In genomic region chr4:80058740-80059139, GRCh38 we compare ENCODE assay signal across 7 cellular contexts. TPM values are rescaled to one million over a fixed set of nuclear protein-coding genes. Genes with fewer than 3 reads are reported as not detected.
DNase-seq lines count a peak whose midpoint lies in the region; ATAC-seq and TF ChIP-seq lines count a peak whose summit lies in the region.

No MANE protein-coding gene starts in this region.

- POLR2A ChIA-PET in activated naive CD8-positive, alpha-beta T cell treated with anti-CD3 and anti-CD28 coated beads, Interleukin-2, amount 10 ng/mL, durations not matched to agents 7 days and 5 days (lab: Charles Lee): interaction anchor here (1.4 to 2.9 kb wide), 2 partner anchors 14 to 122 kb away, joined by 3 to 13 read pairs; partner anchors contain the start of gene ANTXR2

- peaks cover 17% of the 10 kb centered on the region for H3K36me3 Mint-ChIP-seq in activated naive CD8-positive, alpha-beta T cell treated with anti-CD3 and anti-CD28 coated beads, Interleukin-2, amount 10 ng/mL, durations not matched to agents 7 days and 5 days

- H3K27me3 Mint-ChIP-seq in activated naive CD8-positive, alpha-beta T cell treated with anti-CD3 and anti-CD28 coated beads, Interleukin-2, amount 10 ng/mL, durations not matched to agents 7 days and 5 days: no peaks in the 10 kb centered on the region

- TF ChIP-seq CTCF in tibial artery (IDR thresholded peaks at IDR 0.05) (no peak), vagina (IDR thresholded peaks at IDR 0.05) (no peak)

- no peak for TF ChIP-seq POLR2A in vagina (IDR thresholded peaks at IDR 0.05)

- H3K27me3 ChIP-seq in tibial artery (no peaks in the 10 kb centered on the region), vagina (no peaks in the 10 kb centered on the region)

- peak; percentile 98 for ATAC-seq in GM18861 (IDR thresholded peaks at IDR 0.05; ENCODE audit: unreplicated experiment)
- peak; percentile 99 for ATAC-seq in GM21786 (IDR thresholded peaks at IDR 0.05; ENCODE audit: unreplicated experiment)
- ATAC-seq in activated naive CD8-positive, alpha-beta T cell treated with anti-CD3 and anti-CD28 coated beads, Interleukin-2, amount 10 ng/mL, durations not matched to agents 7 days and 5 days (ENCODE audit: low read depth): peak; percentile 90

- H3K27ac ChIP-seq in tibial artery (no peak overlapping the region), vagina (no peak overlapping the region)

- intact Hi-C loops in tibial artery (cut with DNase I; ENCODE audit: low total_unique reads): no loop called here
- intact Hi-C loops in vagina (cut with DNase I): no loop called here

- peak overlapping the region; percentile 90 for H3K27ac Mint-ChIP-seq in activated naive CD8-positive, alpha-beta T cell treated with anti-CD3 and anti-CD28 coated beads, Interleukin-2, amount 10 ng/mL, durations not matched to agents 7 days and 5 days

- peaks cover 23% of the 10 kb centered on the region for H3K4me1 Mint-ChIP-seq in activated naive CD8-positive, alpha-beta T cell treated with anti-CD3 and anti-CD28 coated beads, Interleukin-2, amount 10 ng/mL, durations not matched to agents 7 days and 5 days

- H3K9me3 Mint-ChIP-seq in activated naive CD8-positive, alpha-beta T cell treated with anti-CD3 and anti-CD28 coated beads, Interleukin-2, amount 10 ng/mL, durations not matched to agents 7 days and 5 days: no peaks in the 10 kb centered on the region

- H3K36me3 ChIP-seq in tibial artery: peaks cover 13 to 28% (median 20%) of the 10 kb centered on the region in 3 donors
- peaks cover 0 to 6% of the 10 kb centered on the region in 2 donors for H3K36me3 ChIP-seq in vagina

- H3K9me3 ChIP-seq in tibial artery (no peaks in the 10 kb centered on the region), vagina (no peaks in the 10 kb centered on the region)

- H3K4me3 ChIP-seq in tibial artery: no peak overlapping the region
- no peak overlapping the region for H3K4me3 ChIP-seq in vagina

- peak; percentile 30 for DNase-seq in M059J (ENCODE audit: low read depth)
- DNase-seq in activated naive CD8-positive, alpha-beta T cell treated with anti-CD3 and anti-CD28 coated beads, Interleukin-2, amount 10 ng/mL, durations not matched to agents 7 days and 5 days: no peak
- DNase-seq in stimulated activated naive CD4-positive, alpha-beta T cell (lab: John Stamatoyannopoulos, UW): peak in 5 of 6 experiments; percentile 21 to 84 (median 72)
- DNase-seq in tibial artery: no peak
- no peak for DNase-seq in vagina (ENCODE audit: extremely low spot score in 2 of 2)

- peaks cover 0 to 6% (median 0%) of the 10 kb centered on the region in 4 donors for H3K4me1 ChIP-seq in tibial artery
- H3K4me1 ChIP-seq in vagina: no peaks in the 10 kb centered on the region

- peak overlapping the region; percentile 75 for H3K4me3 Mint-ChIP-seq in activated naive CD8-positive, alpha-beta T cell treated with anti-CD3 and anti-CD28 coated beads, Interleukin-2, amount 10 ng/mL, durations not matched to agents 7 days and 5 days

RNA-seq across cellular contexts. Expression of gene ANTXR2, which starts 14.3 kb away (rescaled TPM):
- total RNA-seq in M059J (2014; rRNA removed; shearing (Covaris generic)): 11.3 and 18.9 TPM in 2 replicates
- 10 to 100 TPM; 20.8 to 27.6 TPM for total RNA-seq in activated naive CD8-positive, alpha-beta T cell treated with anti-CD3 and anti-CD28 coated beads, Interleukin-2, amount 10 ng/mL, durations not matched to agents 7 days and 5 days
- 64.6 TPM for total RNA-seq in vagina

Comparison
In these comparisons a context has a peak if more than half of its experiments do, and no peak if none do; other contexts are left out.
1. DNase-seq: peak in M059J (single experiment) and stimulated activated naive CD4-positive, alpha-beta T cell (5 of 6); none in activated naive CD8-positive, alpha-beta T cell treated with anti-CD3 and anti-CD28 coated beads, Interleukin-2, amount 10 ng/mL, durations not matched to agents 7 days and 5 days (single experiment), tibial artery (0 of 2) and vagina (0 of 2).
2. Peak in every context shown above with its lines, with median percentiles within 50 percentile points of each other: ATAC-seq.